Comparison of ENCODE assay signal across 21 cellular contexts in genomic region chr6:143192766-143193165, GRCh38.
"Had no signal": no experiment of that assay in that cellular context is flagged by ENCODE, and none has a peak within 500 bp of the region (broad histone marks: within the 10 kb centered on the region; RNA-seq: fewer than 3 reads in every experiment).

No MANE protein-coding gene starts in this region.

- DNase-seq: IMR-90, Kasumi-1, MM.1S, NCI-H1092 treated with DMSO at 0.1 percent for 48 hours, NCI-H1436, NCI-H187, NCI-H2029, NCI-H2081 treated with DMSO at 0.1 percent for 48 hours, NCI-H2171, NCI-H226, NCI-H446, NCI-H510A, NCI-H524 treated with DMSO at 0.1 percent for 48 hours, NCI-H69, NCI-H774, SHP77, SK-N-SH, SW 1271 had no signal

- H3K9me3 ChIP-seq: SK-N-SH had no signal

- ATAC-seq: HepG2, Panc1 had no signal

- H3K9ac ChIP-seq: KMS-11, SK-N-SH had no signal

- H3K4me2 ChIP-seq: KMS-11, SK-N-SH had no signal

- H3K9me2 ChIP-seq: SK-N-SH had no signal

- FAIRE-seq: HepG2 had no signal

- H3K27ac ChIP-seq: KMS-11 had no signal
